Comparison of ENCODE assay signal across 8 cellular contexts in the genomic region with DNA sequence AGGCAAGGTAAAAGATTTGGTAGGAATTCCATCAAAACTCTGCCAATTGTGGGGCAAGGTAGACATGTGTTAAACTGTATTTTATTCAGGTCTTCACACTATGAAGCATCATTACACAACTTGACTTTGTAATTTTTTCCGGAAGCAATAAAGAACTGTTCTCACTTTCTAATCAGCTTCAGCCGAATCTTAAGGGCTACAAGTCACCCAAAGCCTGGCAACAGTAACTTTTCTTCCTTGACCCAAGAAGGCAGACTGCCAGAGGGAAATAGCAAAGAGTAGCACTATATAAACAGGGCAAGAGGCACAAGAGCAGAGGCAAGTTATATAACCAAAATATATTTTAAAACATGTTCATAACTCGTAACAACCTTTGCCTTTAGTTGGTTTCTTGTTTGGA. TPM values are rescaled to one million over a fixed set of nuclear protein-coding genes. Genes with fewer than 3 reads are reported as not detected.
DNase-seq lines count a peak whose midpoint lies in the region; ATAC-seq and TF ChIP-seq lines count a peak whose summit lies in the region.

No MANE protein-coding gene starts in this region.

- H3K36me3 ChIP-seq in GM06990 (ENCODE audit: control insufficient read depth, insufficient read depth, low read length), result peaks cover 3% of the 10 kb centered on the region
- H3K36me3 ChIP-seq in MM.1S (replicated peaks; ENCODE audit: insufficient read depth, low read length), result peaks cover 11% of the 10 kb centered on the region; the same call in 1 of the 2 replicates
- H3K36me3 ChIP-seq in ascending aorta, result peaks cover 17 to 21% of the 10 kb centered on the region in 2 donors
- H3K36me3 ChIP-seq in kidney epithelial cell (ENCODE audit: control insufficient read depth, insufficient read depth, low read length), result no peaks in the 10 kb centered on the region
- peaks cover 4 to 8% of the 10 kb centered on the region in 2 donors for H3K36me3 ChIP-seq in stomach smooth muscle (ENCODE audit: control insufficient read depth in 2 of 2, insufficient read depth in 2 of 2, low read length in 2 of 2)

- peaks cover 58% of the 10 kb centered on the region for H3K79me2 ChIP-seq in MM.1S (ENCODE audit: low read length)

- peaks cover 23% of the 10 kb centered on the region for H3F3A ChIP-seq in MM.1S (ENCODE audit: insufficient read depth, low read length)

- peaks cover 7% of the 10 kb centered on the region; the same call in 1 of the 2 replicates for H4K20me1 ChIP-seq in MM.1S (ENCODE audit: insufficient read depth, low read length)

- H3K4me3 ChIP-seq in GM06990 (replicated peaks; ENCODE audit: low read depth, low read length), result peak overlapping the region; percentile 92
- peak overlapping the region; percentile 75 for H3K4me3 ChIP-seq in MM.1S (ENCODE audit: low read length)
- peak overlapping the region; percentile 83 to 92 for H3K4me3 ChIP-seq in ascending aorta
- peak overlapping the region; percentile 97 for H3K4me3 ChIP-seq in kidney epithelial cell (ENCODE audit: low read depth, low read length)
- peak overlapping the region; percentile 82 to 93 for H3K4me3 ChIP-seq in stomach smooth muscle (ENCODE audit: low read length in 2 of 2)

- DNase-seq in GM06990 (ENCODE audit: extremely low read depth, insufficient read length) (no peak), MM.1S (peak; percentile 52), ascending aorta (ENCODE audit: low spot score in 2 of 2) (no peak), kidney epithelial cell (ENCODE audit: low read depth) (no peak), COR-L47 (lab: John Stamatoyannopoulos, UW) (no peak)

- no peaks in the 10 kb centered on the region for H3K9me3 ChIP-seq in MM.1S (replicated peaks; ENCODE audit: insufficient read depth, low read length)
- H3K9me3 ChIP-seq in ascending aorta, result no peaks in the 10 kb centered on the region
- H3K9me3 ChIP-seq in stomach smooth muscle (ENCODE audit: control insufficient read depth in 2 of 2, low read length in 2 of 2), result no peaks in the 10 kb centered on the region

- no peak for TF ChIP-seq CTCF in GM06990 (IDR thresholded peaks at IDR 0.05; ENCODE audit: insufficient read depth, low read length, poor library complexity, severe bottlenecking)
- TF ChIP-seq CTCF in MM.1S (IDR thresholded peaks at IDR 0.05; ENCODE audit: low read length), result no peak
- no peak for TF ChIP-seq CTCF in ascending aorta (IDR thresholded peaks at IDR 0.05)
- TF ChIP-seq CTCF in kidney epithelial cell (IDR thresholded peaks at IDR 0.05; ENCODE audit: insufficient read depth, low read length, poor library complexity, severe bottlenecking), result no peak

- ATAC-seq in GM19351 (IDR thresholded peaks at IDR 0.05; ENCODE audit: unreplicated experiment), result no peak
- no peak for ATAC-seq in GM18502 (IDR thresholded peaks at IDR 0.05; ENCODE audit: poor library complexity, unreplicated experiment)

- H2AFZ ChIP-seq in MM.1S (ENCODE audit: low read length), result no peak overlapping the region

- H3K27ac ChIP-seq in MM.1S (ENCODE audit: low read length) (peak overlapping the region; percentile 99; the same call in 1 of the 2 replicates), ascending aorta (peak overlapping the region; percentile 98), stomach smooth muscle (ENCODE audit: low read length) (peak overlapping the region; percentile 95)

- H3K4me1 ChIP-seq in MM.1S (ENCODE audit: low read length) (peaks cover 12% of the 10 kb centered on the region), ascending aorta (peaks cover 0 to 13% of the 10 kb centered on the region in 2 donors), stomach smooth muscle (ENCODE audit: control insufficient read depth, insufficient read depth, low read length) (peaks cover 7% of the 10 kb centered on the region)

- H3K4me2 ChIP-seq in MM.1S (ENCODE audit: low read depth, low read length), result peak overlapping the region; percentile 82

- no peaks in the 10 kb centered on the region for H3K9me2 ChIP-seq in MM.1S (replicated peaks; ENCODE audit: insufficient read depth, low read length)

- H3K27me3 ChIP-seq in GM06990 (replicated peaks; ENCODE audit: control insufficient read depth, insufficient read depth, low read length) (no peaks in the 10 kb centered on the region), MM.1S (replicated peaks; ENCODE audit: insufficient read depth, low read length) (no peaks in the 10 kb centered on the region), ascending aorta (no peaks in the 10 kb centered on the region), kidney epithelial cell (ENCODE audit: control insufficient read depth, insufficient read depth, low read length) (no peaks in the 10 kb centered on the region), stomach smooth muscle (ENCODE audit: control insufficient read depth in 1 of 2, insufficient read depth in 2 of 2, low read length in 2 of 2) (no peaks in the 10 kb centered on the region)

- peak overlapping the region; percentile 98 for H3K9ac ChIP-seq in MM.1S (ENCODE audit: low read length)
- peak overlapping the region; percentile 93 to 98 for H3K9ac ChIP-seq in stomach smooth muscle (ENCODE audit: low read length in 2 of 2)

- intact Hi-C loops in ascending aorta (cut with DNase I), result loop anchor here (2.0 to 5.0 kb wide), 4 partner anchors 370 to 759 kb away; partner anchors contain the start of gene FAM81A

RNA-seq across cellular contexts. Expression of gene SLTM, which starts 1.5 kb away (rescaled TPM):
- total RNA-seq in ascending aorta (109 TPM), kidney epithelial cell (60.2 and 73.1 TPM in 2 replicates)

RNA-seq across cellular contexts. Expression of gene RNF111, which starts 55.5 kb away (rescaled TPM):
- total RNA-seq in ascending aorta (12.2 TPM), kidney epithelial cell (15.3 and 18.0 TPM in 2 replicates)
